In the genomic region with DNA sequence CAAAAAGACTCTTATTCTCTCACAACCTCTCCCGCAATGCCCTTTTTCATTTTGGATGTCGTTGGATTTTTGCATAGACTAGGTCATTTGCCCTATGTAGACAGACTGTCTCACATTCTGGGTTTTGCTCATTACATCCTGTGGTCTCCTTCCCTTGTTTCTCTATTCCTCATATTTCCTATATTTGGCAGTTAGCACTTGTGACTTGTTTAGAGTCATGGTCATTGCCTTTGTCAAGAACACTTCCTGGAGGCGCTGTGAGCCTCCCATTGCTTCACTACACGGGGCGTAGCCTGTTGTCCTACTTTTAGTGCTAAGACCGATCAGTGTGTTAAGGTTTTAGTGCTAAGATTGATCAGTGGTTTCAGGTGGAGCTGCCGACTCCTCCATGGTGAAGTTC, we compare ENCODE assay signal across 1 cellular context.
TF ChIP-seq lines count a peak whose summit lies in the region.

No MANE protein-coding gene starts in this region.

TF ChIP-seq in GM12878, 131 proteins besides CTCF, POLR2A, EP300 and RAD21 (continued from another document):
- TF ChIP-seq, protein P1, sequence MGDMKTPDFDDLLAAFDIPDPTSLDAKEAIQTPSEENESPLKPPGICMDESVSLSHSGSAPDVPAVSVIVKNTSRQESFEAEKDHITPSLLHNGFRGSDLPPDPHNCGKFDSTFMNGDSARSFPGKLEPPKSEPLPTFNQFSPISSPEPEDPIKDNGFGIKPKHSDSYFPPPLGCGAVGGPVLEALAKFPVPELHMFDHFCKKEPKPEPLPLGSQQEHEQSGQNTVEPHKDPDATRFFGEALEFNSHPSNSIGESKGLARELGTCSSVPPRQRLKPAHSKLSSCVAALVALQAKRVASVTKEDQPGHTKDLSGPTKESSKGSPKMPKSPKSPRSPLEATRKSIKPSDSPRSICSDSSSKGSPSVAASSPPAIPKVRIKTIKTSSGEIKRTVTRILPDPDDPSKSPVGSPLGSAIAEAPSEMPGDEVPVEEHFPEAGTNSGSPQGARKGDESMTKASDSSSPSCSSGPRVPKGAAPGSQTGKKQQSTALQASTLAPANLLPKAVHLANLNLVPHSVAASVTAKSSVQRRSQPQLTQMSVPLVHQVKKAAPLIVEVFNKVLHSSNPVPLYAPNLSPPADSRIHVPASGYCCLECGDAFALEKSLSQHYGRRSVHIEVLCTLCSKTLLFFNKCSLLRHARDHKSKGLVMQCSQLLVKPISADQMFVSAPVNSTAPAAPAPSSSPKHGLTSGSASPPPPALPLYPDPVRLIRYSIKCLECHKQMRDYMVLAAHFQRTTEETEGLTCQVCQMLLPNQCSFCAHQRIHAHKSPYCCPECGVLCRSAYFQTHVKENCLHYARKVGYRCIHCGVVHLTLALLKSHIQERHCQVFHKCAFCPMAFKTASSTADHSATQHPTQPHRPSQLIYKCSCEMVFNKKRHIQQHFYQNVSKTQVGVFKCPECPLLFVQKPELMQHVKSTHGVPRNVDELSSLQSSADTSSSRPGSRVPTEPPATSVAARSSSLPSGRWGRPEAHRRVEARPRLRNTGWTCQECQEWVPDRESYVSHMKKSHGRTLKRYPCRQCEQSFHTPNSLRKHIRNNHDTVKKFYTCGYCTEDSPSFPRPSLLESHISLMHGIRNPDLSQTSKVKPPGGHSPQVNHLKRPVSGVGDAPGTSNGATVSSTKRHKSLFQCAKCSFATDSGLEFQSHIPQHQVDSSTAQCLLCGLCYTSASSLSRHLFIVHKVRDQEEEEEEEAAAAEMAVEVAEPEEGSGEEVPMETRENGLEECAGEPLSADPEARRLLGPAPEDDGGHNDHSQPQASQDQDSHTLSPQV (IDR thresholded peaks at IDR 0.05) = no peak
- TF ChIP-seq, protein P2, sequence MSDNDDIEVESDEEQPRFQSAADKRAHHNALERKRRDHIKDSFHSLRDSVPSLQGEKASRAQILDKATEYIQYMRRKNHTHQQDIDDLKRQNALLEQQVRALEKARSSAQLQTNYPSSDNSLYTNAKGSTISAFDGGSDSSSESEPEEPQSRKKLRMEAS (IDR thresholded peaks at IDR 0.05; ENCODE audit: low read depth, low read length) = no peak
- TF ChIP-seq FOS (IDR thresholded peaks at IDR 0.05; ENCODE audit: borderline replicate concordance, extremely low read depth, insufficient read length) (no peak), NRF1 (conservative IDR thresholded peaks at IDR 0.05; ENCODE audit: low read depth, low read length) (no peak), FOXM1 (IDR thresholded peaks at IDR 0.05; ENCODE audit: low read depth, low read length) (peak; percentile 52; the same call in 1 of the 2 replicates), NFYA (IDR thresholded peaks at IDR 0.05; ENCODE audit: borderline replicate concordance, low read depth, low read length) (no peak), CREM (IDR thresholded peaks at IDR 0.05; ENCODE audit: low read depth) (peak; percentile 30; the same call in 1 of the 2 replicates), TCF3 (IDR thresholded peaks at IDR 0.05; ENCODE audit: borderline replicate concordance, insufficient read depth, low read depth, low read length) (no peak), RUNX3 (IDR thresholded peaks at IDR 0.05; ENCODE audit: low read length) (peak; percentile 90), POU2F2 (IDR thresholded peaks at IDR 0.05; ENCODE audit: borderline replicate concordance, low read depth, low read length) (no peak), ZNF274 (IDR thresholded peaks at IDR 0.05; ENCODE audit: insufficient read depth, insufficient read length) (no peak), YBX1 (IDR thresholded peaks at IDR 0.05) (no peak), GABPA (IDR thresholded peaks at IDR 0.05; ENCODE audit: low read depth) (no peak), RBBP5 (conservative IDR thresholded peaks at IDR 0.05) (no peak), CHD2 (IDR thresholded peaks at IDR 0.05; ENCODE audit: borderline replicate concordance, low read depth, low read length) (no peak), ZSCAN29 (IDR thresholded peaks at IDR 0.05) (no peak), BRCA1 (IDR thresholded peaks at IDR 0.05; ENCODE audit: low read depth, low read length) (no peak), SIX5 (IDR thresholded peaks at IDR 0.05; ENCODE audit: low read depth, low read length, severe bottlenecking) (no peak)
- TF ChIP-seq, protein P3, sequence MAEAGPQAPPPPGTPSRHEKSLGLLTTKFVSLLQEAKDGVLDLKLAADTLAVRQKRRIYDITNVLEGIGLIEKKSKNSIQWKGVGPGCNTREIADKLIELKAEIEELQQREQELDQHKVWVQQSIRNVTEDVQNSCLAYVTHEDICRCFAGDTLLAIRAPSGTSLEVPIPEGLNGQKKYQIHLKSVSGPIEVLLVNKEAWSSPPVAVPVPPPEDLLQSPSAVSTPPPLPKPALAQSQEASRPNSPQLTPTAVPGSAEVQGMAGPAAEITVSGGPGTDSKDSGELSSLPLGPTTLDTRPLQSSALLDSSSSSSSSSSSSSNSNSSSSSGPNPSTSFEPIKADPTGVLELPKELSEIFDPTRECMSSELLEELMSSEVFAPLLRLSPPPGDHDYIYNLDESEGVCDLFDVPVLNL (IDR thresholded peaks at IDR 0.05; ENCODE audit: low read depth, low read length) = no peak
- TF ChIP-seq, protein P4, sequence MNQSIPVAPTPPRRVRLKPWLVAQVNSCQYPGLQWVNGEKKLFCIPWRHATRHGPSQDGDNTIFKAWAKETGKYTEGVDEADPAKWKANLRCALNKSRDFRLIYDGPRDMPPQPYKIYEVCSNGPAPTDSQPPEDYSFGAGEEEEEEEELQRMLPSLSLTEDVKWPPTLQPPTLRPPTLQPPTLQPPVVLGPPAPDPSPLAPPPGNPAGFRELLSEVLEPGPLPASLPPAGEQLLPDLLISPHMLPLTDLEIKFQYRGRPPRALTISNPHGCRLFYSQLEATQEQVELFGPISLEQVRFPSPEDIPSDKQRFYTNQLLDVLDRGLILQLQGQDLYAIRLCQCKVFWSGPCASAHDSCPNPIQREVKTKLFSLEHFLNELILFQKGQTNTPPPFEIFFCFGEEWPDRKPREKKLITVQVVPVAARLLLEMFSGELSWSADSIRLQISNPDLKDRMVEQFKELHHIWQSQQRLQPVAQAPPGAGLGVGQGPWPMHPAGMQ (IDR thresholded peaks at IDR 0.05; ENCODE audit: borderline replicate concordance) = no peak
